19 cellular contexts compared by ENCODE assay signal in the genomic region with DNA sequence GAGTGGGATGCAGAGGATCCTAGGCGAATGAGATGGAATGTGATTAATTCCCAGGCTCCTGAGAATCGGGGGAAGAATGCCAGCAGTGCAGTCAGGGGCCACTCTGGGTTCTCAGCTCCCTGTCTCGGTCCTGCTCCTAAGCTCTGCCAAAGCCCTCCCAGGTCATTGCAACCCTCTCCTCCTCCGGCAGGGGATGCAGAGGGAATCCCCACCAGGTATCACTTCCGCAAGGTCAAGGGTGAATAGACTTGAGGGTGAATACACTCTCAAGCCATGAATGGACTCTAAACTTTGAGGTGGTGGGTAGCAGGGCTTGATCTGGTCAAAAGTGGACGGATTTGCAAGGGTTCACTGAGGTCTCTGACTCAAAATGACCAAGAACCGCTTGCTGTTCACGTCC.
DNase-seq lines count a peak whose midpoint lies in the region; TF ChIP-seq lines count a peak whose summit lies in the region.
"Had no signal": no experiment of that assay in that cellular context is flagged by ENCODE, and none has a peak within 500 bp of the region (broad histone marks: within the 10 kb centered on the region; RNA-seq: fewer than 3 reads in every experiment).

No MANE protein-coding gene starts in this region.

- H3K4me1 Mint-ChIP-seq in CD8-positive, alpha-beta memory T cell = no peaks in the 10 kb centered on the region
- H3K4me1 Mint-ChIP-seq: CD4-positive, CD25-positive, alpha-beta regulatory T cell had no signal

- CTCF ChIA-PET in HEK293T (lab: Yijun Ruan, JAX) = no interaction called here
- CTCF ChIA-PET in CD8-positive, alpha-beta memory T cell (lab: Charles Lee) = no interaction called here

- POLR2A ChIA-PET in HEK293T (lab: Yijun Ruan, JAX) = no interaction called here
- POLR2A ChIA-PET in CD8-positive, alpha-beta memory T cell (lab: Charles Lee) = no interaction called here

- peaks cover 0 to 5% of the 10 kb centered on the region in 2 donors for H3K27me3 Mint-ChIP-seq in CD8-positive, alpha-beta memory T cell
- H3K27me3 Mint-ChIP-seq: CD4-positive, CD25-positive, alpha-beta regulatory T cell had no signal

- H3K27ac Mint-ChIP-seq in CD8-positive, alpha-beta memory T cell = no peak overlapping the region
- H3K27ac Mint-ChIP-seq: CD4-positive, CD25-positive, alpha-beta regulatory T cell; HFFc6; T-helper 1 cell treated with Interleukin-12 subunit alpha and Interleukin-12 subunit beta and Interleukin-4 antibody, amounts not matched to agents 30 μg/mL and 1 μg/mL, for 36 hours had no signal

- H3K4me1 ChIP-seq in CD8-positive, alpha-beta memory T cell (ENCODE audit: insufficient read depth, low read length) = no peaks in the 10 kb centered on the region
- H3K4me1 ChIP-seq in prostate gland (replicated peaks) = no peaks in the 10 kb centered on the region
- H3K4me1 ChIP-seq: BLaER1 had no signal

- no peaks in the 10 kb centered on the region for H3K36me3 ChIP-seq in CD8-positive, alpha-beta memory T cell (ENCODE audit: insufficient read depth, low read length)
- H3K36me3 ChIP-seq in prostate gland = no peaks in the 10 kb centered on the region
- H3K36me3 ChIP-seq: BLaER1 had no signal

- H3K9me3 Mint-ChIP-seq in CD8-positive, alpha-beta memory T cell = peaks cover 0 to 5% (median 2%) of the 10 kb centered on the region in 5 donors
- H3K9me3 Mint-ChIP-seq: HFFc6; T-helper 1 cell treated with Interleukin-12 subunit alpha and Interleukin-12 subunit beta and Interleukin-4 antibody, amounts not matched to agents 30 μg/mL and 1 μg/mL, for 36 hours had no signal

- H3K4me3 Mint-ChIP-seq in CD8-positive, alpha-beta memory T cell = no peak overlapping the region
- H3K4me3 Mint-ChIP-seq: CD4-positive, CD25-positive, alpha-beta regulatory T cell; HFFc6; T-helper 1 cell treated with Interleukin-12 subunit alpha and Interleukin-12 subunit beta and Interleukin-4 antibody, amounts not matched to agents 30 μg/mL and 1 μg/mL, for 36 hours had no signal

- no peaks in the 10 kb centered on the region for H3K27me3 ChIP-seq in CD8-positive, alpha-beta memory T cell (ENCODE audit: insufficient read depth, low read length, poor library complexity, severe bottlenecking)
- H3K27me3 ChIP-seq in prostate gland (replicated peaks; ENCODE audit: insufficient read depth) = no peaks in the 10 kb centered on the region
- H3K27me3 ChIP-seq: BLaER1 had no signal

- no peak overlapping the region for H3K27ac ChIP-seq in CD8-positive, alpha-beta memory T cell (ENCODE audit: low read depth, low read length)
- no peak overlapping the region for H3K27ac ChIP-seq in prostate gland
- H3K27ac ChIP-seq: BLaER1, SK-N-MC had no signal

- WGBS in prostate gland = 72% methylated on average over 7 of the region's 8 CpGs

- 0 out of 2 replicates have a peak, but pooled peaks have one; percentile 4 for TF ChIP-seq CTCF in GM12875 (IDR thresholded peaks at IDR 0.05; ENCODE audit: borderline replicate concordance, insufficient read depth, low read depth, low read length)
- TF ChIP-seq CTCF in prostate gland (IDR thresholded peaks at IDR 0.05) = no peak

- TF ChIP-seq POLR2A in prostate gland (IDR thresholded peaks at IDR 0.05) = no peak

- DNase-seq in HEK293T (ENCODE audit: extremely low spot score) (peak; percentile 12), RPMI8226 (peak; percentile 11), iPS-NIHi7 (ENCODE audit: extremely low spot score) (peak; percentile 47), NCI-H1436 treated with DMSO at 0.1 percent for 48 hours (lab: John Stamatoyannopoulos, UW) (no peak), prostate gland (ENCODE audit: low spot score) (no peak)
- DNase-seq in CD8-positive, alpha-beta memory T cell = no peak
- DNase-seq: CD4-positive, CD25-positive, alpha-beta regulatory T cell; HFFc6; Kasumi-1; NCI-H1092 treated with DMSO at 0.1 percent for 48 hours; NCI-H146; NCI-H1930; NCI-H446 treated with DMSO at 0.1 percent for 48 hours; NCI-H526; SIG-M5 had no signal

- no peaks in the 10 kb centered on the region for H3K9me3 ChIP-seq in CD8-positive, alpha-beta memory T cell (ENCODE audit: low read length)
- H3K9me3 ChIP-seq in prostate gland = no peaks in the 10 kb centered on the region
- H3K9me3 ChIP-seq: BLaER1 had no signal

- intact Hi-C loops in prostate gland (cut with DNase I) = no loop called here

- no peaks in the 10 kb centered on the region for H3K36me3 Mint-ChIP-seq in CD8-positive, alpha-beta memory T cell
- H3K36me3 Mint-ChIP-seq: CD4-positive, CD25-positive, alpha-beta regulatory T cell had no signal

- H3K4me3 ChIP-seq in GM12875 (ENCODE audit: low read depth, low read length) (no peak overlapping the region), prostate gland (no peak overlapping the region)
- H3K4me3 ChIP-seq in CD8-positive, alpha-beta memory T cell (ENCODE audit: low read length) = no peak overlapping the region
- H3K4me3 ChIP-seq: BLaER1, SK-N-MC had no signal

TF ChIP-seq in HEK293T, 16 proteins besides CTCF, POLR2A, EP300 and RAD21:
- no peak for TF ChIP-seq ELF4 (IDR thresholded peaks at IDR 0.05)
- TF ChIP-seq FOXM1 (IDR thresholded peaks at IDR 0.05; ENCODE audit: borderline replicate concordance) = no peak
- TF ChIP-seq, protein P1, sequence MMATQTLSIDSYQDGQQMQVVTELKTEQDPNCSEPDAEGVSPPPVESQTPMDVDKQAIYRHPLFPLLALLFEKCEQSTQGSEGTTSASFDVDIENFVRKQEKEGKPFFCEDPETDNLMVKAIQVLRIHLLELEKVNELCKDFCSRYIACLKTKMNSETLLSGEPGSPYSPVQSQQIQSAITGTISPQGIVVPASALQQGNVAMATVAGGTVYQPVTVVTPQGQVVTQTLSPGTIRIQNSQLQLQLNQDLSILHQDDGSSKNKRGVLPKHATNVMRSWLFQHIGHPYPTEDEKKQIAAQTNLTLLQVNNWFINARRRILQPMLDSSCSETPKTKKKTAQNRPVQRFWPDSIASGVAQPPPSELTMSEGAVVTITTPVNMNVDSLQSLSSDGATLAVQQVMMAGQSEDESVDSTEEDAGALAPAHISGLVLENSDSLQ (IDR thresholded peaks at IDR 0.05) = no peak
- TF ChIP-seq LEF1 (IDR thresholded peaks at IDR 0.05; ENCODE audit: borderline replicate concordance) = no peak
- TF ChIP-seq ARNT (IDR thresholded peaks at IDR 0.05) = no peak
- no peak for TF ChIP-seq NFRKB (IDR thresholded peaks at IDR 0.05)
- no peak for TF ChIP-seq SP1 (IDR thresholded peaks at IDR 0.05)
- TF ChIP-seq TARDBP (IDR thresholded peaks at IDR 0.05) = no peak
- no peak for TF ChIP-seq L3MBTL2 (conservative IDR thresholded peaks at IDR 0.05)
- no peak for TF ChIP-seq CTBP1 (IDR thresholded peaks at IDR 0.05; ENCODE audit: borderline replicate concordance)
TF ChIP-seq in HEK293T: peak in this region for 0.

Comparison
In these comparisons a context has a peak if more than half of its experiments do, and no peak if none do; other contexts are left out.
1. DNase-seq: peak in HEK293T (single experiment), RPMI8226 (single experiment) and iPS-NIHi7 (single experiment); none in NCI-H1436 treated with DMSO at 0.1 percent for 48 hours (single experiment), CD8-positive, alpha-beta memory T cell (0 of 5) and prostate gland (single experiment).